1 cellular context compared by ENCODE assay signal in genomic region chr1:114363230-114363629, GRCh38.
TF ChIP-seq lines count a peak whose summit lies in the region.

No MANE protein-coding gene starts in this region.

TF ChIP-seq in K562, 482 proteins besides CTCF, POLR2A, EP300 and RAD21 (continued from another document):
- TF ChIP-seq ZEB2 (IDR thresholded peaks at IDR 0.05) (peak; percentile 50; the same call in 1 of the 2 replicates), CBX1 (IDR thresholded peaks at IDR 0.05; ENCODE audit: low read depth) (peak; percentile 63; the same call in 1 of the 2 replicates), CEBPZ (IDR thresholded peaks at IDR 0.05; ENCODE audit: borderline replicate concordance, low read depth, low read length) (0 out of 2 replicates have a peak, but pooled peaks have one; percentile 45), CBX5 (IDR thresholded peaks at IDR 0.05; ENCODE audit: borderline replicate concordance, low read depth) (peak; percentile 96)
- TF ChIP-seq, protein P1, sequence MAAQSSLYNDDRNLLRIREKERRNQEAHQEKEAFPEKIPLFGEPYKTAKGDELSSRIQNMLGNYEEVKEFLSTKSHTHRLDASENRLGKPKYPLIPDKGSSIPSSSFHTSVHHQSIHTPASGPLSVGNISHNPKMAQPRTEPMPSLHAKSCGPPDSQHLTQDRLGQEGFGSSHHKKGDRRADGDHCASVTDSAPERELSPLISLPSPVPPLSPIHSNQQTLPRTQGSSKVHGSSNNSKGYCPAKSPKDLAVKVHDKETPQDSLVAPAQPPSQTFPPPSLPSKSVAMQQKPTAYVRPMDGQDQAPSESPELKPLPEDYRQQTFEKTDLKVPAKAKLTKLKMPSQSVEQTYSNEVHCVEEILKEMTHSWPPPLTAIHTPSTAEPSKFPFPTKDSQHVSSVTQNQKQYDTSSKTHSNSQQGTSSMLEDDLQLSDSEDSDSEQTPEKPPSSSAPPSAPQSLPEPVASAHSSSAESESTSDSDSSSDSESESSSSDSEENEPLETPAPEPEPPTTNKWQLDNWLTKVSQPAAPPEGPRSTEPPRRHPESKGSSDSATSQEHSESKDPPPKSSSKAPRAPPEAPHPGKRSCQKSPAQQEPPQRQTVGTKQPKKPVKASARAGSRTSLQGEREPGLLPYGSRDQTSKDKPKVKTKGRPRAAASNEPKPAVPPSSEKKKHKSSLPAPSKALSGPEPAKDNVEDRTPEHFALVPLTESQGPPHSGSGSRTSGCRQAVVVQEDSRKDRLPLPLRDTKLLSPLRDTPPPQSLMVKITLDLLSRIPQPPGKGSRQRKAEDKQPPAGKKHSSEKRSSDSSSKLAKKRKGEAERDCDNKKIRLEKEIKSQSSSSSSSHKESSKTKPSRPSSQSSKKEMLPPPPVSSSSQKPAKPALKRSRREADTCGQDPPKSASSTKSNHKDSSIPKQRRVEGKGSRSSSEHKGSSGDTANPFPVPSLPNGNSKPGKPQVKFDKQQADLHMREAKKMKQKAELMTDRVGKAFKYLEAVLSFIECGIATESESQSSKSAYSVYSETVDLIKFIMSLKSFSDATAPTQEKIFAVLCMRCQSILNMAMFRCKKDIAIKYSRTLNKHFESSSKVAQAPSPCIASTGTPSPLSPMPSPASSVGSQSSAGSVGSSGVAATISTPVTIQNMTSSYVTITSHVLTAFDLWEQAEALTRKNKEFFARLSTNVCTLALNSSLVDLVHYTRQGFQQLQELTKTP (IDR thresholded peaks at IDR 0.05; ENCODE audit: low read depth in 1 of 2, partially characterized antibody in 2 of 2) = peak in 1 of 2 experiments; percentile 42
